ENCODE assay signal across 28 cellular contexts in genomic region chr1:94004924-94005323, GRCh38.
DNase-seq lines count a peak whose midpoint lies in the region; ATAC-seq, FAIRE-seq and TF ChIP-seq lines count a peak whose summit lies in the region.
"Had no signal": no experiment of that assay in that cellular context is flagged by ENCODE, and none has a peak within 500 bp of the region (broad histone marks: within the 10 kb centered on the region; RNA-seq: fewer than 3 reads in every experiment).

No MANE protein-coding gene starts in this region.

- ATAC-seq in K562 (no peak), HG03457 (IDR thresholded peaks at IDR 0.05; ENCODE audit: unreplicated experiment) (no peak)
- ATAC-seq: activated T-helper 17 cell treated with anti-CD3 and anti-CD28 coated beads, Interleukin-2, amount 50 U/mL, for 72 hours; right cardiac atrium had no signal

- CTCF ChIA-PET in K562 (lab: Yijun Ruan, JAX; ENCODE audit: low intra/inter-chr PET ratio), result no interaction called here

- no peak overlapping the region for H3K4me2 ChIP-seq in K562 (ENCODE audit: insufficient read depth, low read length)
- H3K4me2 ChIP-seq: SK-N-SH had no signal

- no peak for FAIRE-seq in K562 (lab: Jason Lieb, UNC)
- FAIRE-seq: TTC549 had no signal

- no peak overlapping the region for H3K27ac ChIP-seq in K562 (ENCODE audit: extremely low read depth, low read depth, low read length)
- H3K27ac ChIP-seq: parathyroid adenoma had no signal

- H3K27me3 ChIP-seq in K562 (ENCODE audit: control insufficient read depth in 2 of 2, insufficient read depth in 2 of 2, low read length in 2 of 2), result peaks cover 2 to 26% of the 10 kb centered on the region in 2 experiments; a peak in 3 of 5 replicates

- TF ChIP-seq EP300 in K562 (IDR thresholded peaks at IDR 0.05; ENCODE audit: low read length), result no peak

- TF ChIP-seq RAD21 in K562 (CRISPR knock-in tag; conservative IDR thresholded peaks at IDR 0.05 in 1 of 2, IDR thresholded peaks at IDR 0.05 in 1 of 2), result no peak

- no peaks in the 10 kb centered on the region for H3K9me1 ChIP-seq in K562 (ENCODE audit: control insufficient read depth, insufficient read depth, low read length)

- POLR2A ChIA-PET in K562 (lab: Yijun Ruan, JAX), result no interaction called here

- H3K79me2 ChIP-seq in K562 (ENCODE audit: control insufficient read depth, insufficient read depth, low read length), result no peaks in the 10 kb centered on the region
- H3K79me2 ChIP-seq: parathyroid adenoma had no signal

- peaks cover 3% of the 10 kb centered on the region; the same call in 1 of the 2 replicates for H4K20me1 ChIP-seq in K562 (replicated peaks; ENCODE audit: control insufficient read depth, insufficient read depth, low read length)

- no peak overlapping the region for H2AFZ ChIP-seq in K562 (ENCODE audit: low read depth, low read length)
- H2AFZ ChIP-seq: parathyroid adenoma had no signal

- in situ Hi-C loops in K562 (cut with MboI), result no loop called here

- H3K9ac ChIP-seq in K562 (ENCODE audit: insufficient read depth in 1 of 2, low read depth in 2 of 2, low read length in 2 of 2), result no peak overlapping the region
- H3K9ac ChIP-seq: parathyroid adenoma, SK-N-SH had no signal

- 0% methylated on average over 2 of the region's 2 CpGs for WGBS in K562 (ENCODE audit: insufficient coverage, low coverage, missing lambda C conversion rate)

- no TSS peak for BruUV-seq in K562 (replicated peaks; lab: Mats Ljungman, UMichigan)

- H3K36me3 ChIP-seq in K562 (ENCODE audit: control insufficient read depth, insufficient read depth, low read length), result no peaks in the 10 kb centered on the region

- TF ChIP-seq POLR2A in K562 (conservative IDR thresholded peaks at IDR 0.05), result no peak

- no peak for TF ChIP-seq CTCF in K562 (IDR thresholded peaks at IDR 0.05 in 2 of 3, conservative IDR thresholded peaks at IDR 0.05 in 1 of 3; ENCODE audit: insufficient read depth in 2 of 3, low read depth in 1 of 3, low read length in 3 of 3)
- TF ChIP-seq CTCF in fibroblast of villous mesenchyme (IDR thresholded peaks at IDR 0.05; ENCODE audit: insufficient read depth, low read depth, low read length), result no peak

- H3K4me3 ChIP-seq in K562 (no peak overlapping the region), fibroblast of villous mesenchyme (ENCODE audit: low read depth, low read length) (no peak overlapping the region)
- H3K4me3 ChIP-seq: lung had no signal

- intact Hi-C loops in K562 (cut with micrococcal nuclease), result no loop called here

- DNase-seq in NOMO-1 treated with DMSO at 0.1 percent for 48 hours (lab: John Stamatoyannopoulos, UW; ENCODE audit: unreplicated experiment) (peak; percentile 38), NOMO-1 treated with dmso at 0.1 percent for 144 hours (lab: John Stamatoyannopoulos, UW; ENCODE audit: unreplicated experiment) (no peak), K562 (ENCODE audit: extremely low read depth in 1 of 4, low spot score in 3 of 4) (no peak), fibroblast of villous mesenchyme (ENCODE audit: low read depth) (peak; percentile 18), NCI-H345 (lab: John Stamatoyannopoulos, UW) (no peak), ureter (ENCODE audit: low spot score) (no peak)
- no peak for DNase-seq in stimulated activated CD4-positive, alpha-beta T cell treated with anti-CD3 and anti-CD28 coated beads, Interleukin-4, amount 100 ng/mL, for 24 hours
- DNase-seq: 8988T; activated CD4-positive, alpha-beta memory T cell treated with anti-CD3 and anti-CD28 coated beads, Interleukin-2, amount 10 ng/mL, durations not matched to agents 7 days and 5 days; activated CD4-positive, CD25-positive, alpha-beta regulatory T cell treated with anti-CD3 and anti-CD28 coated beads, Interleukin-2, amount 50 U/mL, for 72 hours; activated CD8-positive, alpha-beta memory T cell treated with anti-CD3 and anti-CD28 coated beads, Interleukin-2, amount 50 U/mL, for 48 hours; activated naive CD4-positive, alpha-beta T cell treated with anti-CD3 and anti-CD28 coated beads, Interleukin-2, amount 50 U/mL, for 16 hours; caudate nucleus; CD4-positive, alpha-beta memory T cell; dermis blood vessel endothelial cell; head of caudate nucleus; NCI-H1417 treated with DMSO at 0.1 percent for 48 hours; NCI-H2081; NCI-H446; NCI-H774; right cardiac atrium; SK-N-SH; stimulated activated naive CD4-positive, alpha-beta T cell had no signal

- no peaks in the 10 kb centered on the region for H3K9me3 ChIP-seq in K562 (replicated peaks; ENCODE audit: control insufficient read depth, insufficient read depth, low read depth, low read length)
- H3K9me3 ChIP-seq: SK-N-SH had no signal

- H3K4me1 ChIP-seq in K562 (replicated peaks in 1 of 2; ENCODE audit: control insufficient read depth in 2 of 2, insufficient read depth in 2 of 2, low read length in 2 of 2), result peaks cover 4 to 5% of the 10 kb centered on the region in 2 experiments; a peak in 2 of 5 replicates
- H3K4me1 ChIP-seq: parathyroid adenoma had no signal

TF ChIP-seq in K562, 482 proteins besides CTCF, POLR2A, EP300 and RAD21 (continues in another document):
- TF ChIP-seq ZNF507 (tag; conservative IDR thresholded peaks at IDR 0.05), result no peak
- TF ChIP-seq GATA2 (CRISPR knock-in tag; IDR thresholded peaks at IDR 0.05), result no peak
- no peak for TF ChIP-seq HDAC6 (IDR thresholded peaks at IDR 0.05; ENCODE audit: low read depth, low read length)
- TF ChIP-seq MAFG (tag; conservative IDR thresholded peaks at IDR 0.05), result peak; percentile 79
- no peak for TF ChIP-seq SIN3A (IDR thresholded peaks at IDR 0.05; ENCODE audit: borderline replicate concordance in 2 of 2, control insufficient read depth in 1 of 2, low read depth in 2 of 2, low read length in 2 of 2)
- TF ChIP-seq ZNF740 (CRISPR knock-in tag; IDR thresholded peaks at IDR 0.05), result no peak
- TF ChIP-seq ZNF740 (tag; IDR thresholded peaks at IDR 0.05), result no peak
- TF ChIP-seq CEBPG (CRISPR knock-in tag; IDR thresholded peaks at IDR 0.05), result no peak
- peak; percentile 51 to 83; a peak in 3 of 4 replicates for TF ChIP-seq CEBPG (tag; conservative IDR thresholded peaks at IDR 0.05 in 1 of 2, IDR thresholded peaks at IDR 0.05 in 1 of 2)
- no peak for TF ChIP-seq THRA (IDR thresholded peaks at IDR 0.05)
- TF ChIP-seq CEBPB (tag; IDR thresholded peaks at IDR 0.05), result peak; percentile 67
- no peak for TF ChIP-seq ZBTB49 (CRISPR knock-in tag; IDR thresholded peaks at IDR 0.05; ENCODE audit: borderline replicate concordance)
- TF ChIP-seq ZC3H11A (IDR thresholded peaks at IDR 0.05; ENCODE audit: low read depth, low read length), result no peak
- no peak for TF ChIP-seq EP400 (IDR thresholded peaks at IDR 0.05)
- no peak for TF ChIP-seq ATF1 (CRISPR knock-in tag; IDR thresholded peaks at IDR 0.05)
- no peak for TF ChIP-seq ATF1 (tag; IDR thresholded peaks at IDR 0.05)
- no peak for TF ChIP-seq SREBF2 (CRISPR knock-in tag; IDR thresholded peaks at IDR 0.05)
- TF ChIP-seq C11orf30 (IDR thresholded peaks at IDR 0.05; ENCODE audit: low read depth), result peak; percentile 50; the same call in 1 of the 2 replicates

Comparison
In these comparisons a context has a peak if more than half of its experiments do, and no peak if none do; other contexts are left out.
1. DNase-seq: peak in NOMO-1 treated with DMSO at 0.1 percent for 48 hours (single experiment) and fibroblast of villous mesenchyme (single experiment); none in NOMO-1 treated with dmso at 0.1 percent for 144 hours (single experiment), K562 (0 of 4), stimulated activated CD4-positive, alpha-beta T cell treated with anti-CD3 and anti-CD28 coated beads, Interleukin-4, amount 100 ng/mL, for 24 hours (single experiment), NCI-H345 (single experiment) and ureter (single experiment).